Comparison of ENCODE assay signal across 22 cellular contexts in the genomic region with DNA sequence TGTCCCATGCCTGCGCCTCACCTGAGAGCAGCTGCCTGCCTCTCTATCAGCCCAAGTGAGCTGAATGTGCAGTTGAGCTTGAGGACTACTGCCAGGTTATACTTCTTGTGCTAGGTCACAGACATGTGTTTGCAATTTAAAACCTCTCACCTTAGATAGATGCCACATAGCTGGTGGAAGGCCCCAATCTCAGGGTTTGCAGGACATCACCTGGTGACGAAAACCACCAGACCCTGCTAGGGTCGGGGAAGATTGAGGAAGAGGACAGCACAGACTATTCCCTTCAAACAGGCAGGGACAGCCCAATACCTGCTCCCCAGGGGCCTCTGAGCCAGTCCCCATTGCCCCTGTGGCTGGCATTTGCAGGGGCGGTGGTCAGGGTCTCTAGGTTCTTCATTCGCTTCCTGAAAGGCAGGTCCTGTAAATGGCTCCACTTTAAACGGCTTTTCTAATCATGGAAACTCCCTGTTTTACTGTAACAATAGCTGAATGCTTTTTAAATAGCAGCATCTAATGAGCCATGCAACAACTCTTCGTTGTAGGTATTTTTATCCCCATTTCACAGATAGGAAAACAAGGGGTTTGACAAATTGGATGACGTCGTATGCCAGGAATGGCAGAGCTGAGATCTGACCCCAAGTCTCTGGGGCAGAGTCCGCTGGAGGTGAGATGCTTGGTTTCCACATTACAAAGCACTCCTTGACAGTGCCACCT.
DNase-seq lines count a peak whose midpoint lies in the region; FAIRE-seq and TF ChIP-seq lines count a peak whose summit lies in the region.
"Had no signal": no experiment of that assay in that cellular context is flagged by ENCODE, and none has a peak within 500 bp of the region (broad histone marks: within the 10 kb centered on the region; RNA-seq: fewer than 3 reads in every experiment).

No MANE protein-coding gene starts in this region.

- no peaks in the 10 kb centered on the region for H3K4me1 Mint-ChIP-seq in osteocyte (ENCODE audit: unreplicated experiment)
- H3K4me1 Mint-ChIP-seq: GM23338, IgD-negative memory B cell had no signal

- H4K20me1 ChIP-seq in H1 (replicated peaks in 1 of 2; ENCODE audit: control insufficient read depth in 1 of 2, insufficient read depth in 2 of 2, low read length in 2 of 2) = no peaks in the 10 kb centered on the region

- no peak overlapping the region for H3K4me3 Mint-ChIP-seq in osteocyte (ENCODE audit: unreplicated experiment)
- H3K4me3 Mint-ChIP-seq: CD4-positive, alpha-beta T cell; GM23338; HFFc6; IgD-negative memory B cell had no signal

- no peaks in the 10 kb centered on the region for H3K36me3 Mint-ChIP-seq in osteocyte (ENCODE audit: unreplicated experiment)
- H3K36me3 Mint-ChIP-seq: IgD-negative memory B cell had no signal

- H3K23me2 ChIP-seq in H1 (ENCODE audit: low read depth, low read length) = no peaks in the 10 kb centered on the region

- H3K27me3 Mint-ChIP-seq in osteocyte (ENCODE audit: unreplicated experiment) = peaks cover 19% of the 10 kb centered on the region

- no peak overlapping the region for H2BK12ac ChIP-seq in H1 (ENCODE audit: low read depth, low read length)

- H3K9ac ChIP-seq in H1 (replicated peaks in 1 of 4; ENCODE audit: extremely low read depth in 1 of 4, low read depth in 3 of 4, low read length in 3 of 4) = no peak overlapping the region

- no peaks in the 10 kb centered on the region for H3K79me2 ChIP-seq in H1 (ENCODE audit: control insufficient read depth in 1 of 2, insufficient read depth in 2 of 2, low read length in 2 of 2)

- no peak overlapping the region for H4K91ac ChIP-seq in H1 (replicated peaks; ENCODE audit: insufficient read length, low read length)

- POLR2A ChIA-PET in H1 (lab: Charles Lee; ENCODE audit: partially characterized antibody) = no interaction called here

- H3K27ac ChIP-seq in H1 (ENCODE audit: low read depth, low read length) (no peak overlapping the region), thyroid gland (no peak overlapping the region)
- H3K27ac ChIP-seq: 22Rv1, A549, C4-2B had no signal

- TF ChIP-seq RAD21 in H1 (IDR thresholded peaks at IDR 0.05 in 1 of 2, conservative IDR thresholded peaks at IDR 0.05 in 1 of 2; ENCODE audit: low read depth in 2 of 2, low read length in 2 of 2) = no peak

- TF ChIP-seq CTCF in H1 (IDR thresholded peaks at IDR 0.05; ENCODE audit: control extremely low read depth in 1 of 3, insufficient read depth in 1 of 3, low read depth in 1 of 3, low read length in 3 of 3) (no peak), osteocyte (IDR thresholded peaks at IDR 0.05) (no peak), thyroid gland (IDR thresholded peaks at IDR 0.05) (no peak)

- intact Hi-C loops in thyroid gland (cut with DNase I) = no loop called here

- H3K4me3 ChIP-seq in H1 (ENCODE audit: extremely low read depth in 1 of 4, insufficient read depth in 2 of 4, low read depth in 3 of 4, low read length in 4 of 4) (no peak overlapping the region), thyroid gland (replicated peaks in 1 of 3) (no peak overlapping the region)
- H3K4me3 ChIP-seq: A549, GM23338 had no signal

- no peaks in the 10 kb centered on the region for H3K79me1 ChIP-seq in H1 (ENCODE audit: low read depth, low read length)

- H4K8ac ChIP-seq in H1 (ENCODE audit: extremely low read depth, insufficient read depth, low read length) = no peak overlapping the region

- H2BK120ac ChIP-seq in H1 (replicated peaks; ENCODE audit: low read depth, low read length) = no peak overlapping the region

- H3K4me1 ChIP-seq in H1 (replicated peaks in 1 of 4; ENCODE audit: control insufficient read depth in 3 of 4, insufficient read depth in 4 of 4, low read length in 3 of 4) = no peaks in the 10 kb centered on the region
- no peaks in the 10 kb centered on the region for H3K4me1 ChIP-seq in thyroid gland
- H3K4me1 ChIP-seq: A549 had no signal

- no peak overlapping the region for H3K4me2 ChIP-seq in H1 (ENCODE audit: insufficient read depth in 1 of 2, low read depth in 2 of 2, low read length in 2 of 2)
- H3K4me2 ChIP-seq: A549, GM23338 had no signal

- H2AFZ ChIP-seq in H1 (ENCODE audit: low read length) = no peak overlapping the region
- H2AFZ ChIP-seq: GM23338 had no signal

- no peak overlapping the region for H2BK20ac ChIP-seq in H1 (ENCODE audit: low read length)

- H3K14ac ChIP-seq in H1 (ENCODE audit: insufficient read length) = no peak overlapping the region

- CTCF ChIA-PET in H1 (lab: Charles Lee; ENCODE audit: partially characterized antibody) = interaction anchor here (0.9 to 2.6 kb wide), 5 partner anchors 8 to 618 kb away, joined by 3 to 6 read pairs (median 3); no protein-coding TSS in a partner anchor

- H3K18ac ChIP-seq in H1 (ENCODE audit: extremely low read depth, low read length) = no peak overlapping the region

- no peak overlapping the region for H4K5ac ChIP-seq in H1 (ENCODE audit: insufficient read length, low read depth, low read length)

- no peak overlapping the region for H3K27ac Mint-ChIP-seq in osteocyte (ENCODE audit: unreplicated experiment)
- H3K27ac Mint-ChIP-seq: CD4-positive, alpha-beta T cell; GM23338; HFFc6; IgD-negative memory B cell had no signal

- H3K27me3 ChIP-seq in H1 (replicated peaks in 1 of 4; ENCODE audit: control insufficient read depth in 3 of 4, extremely low read depth in 1 of 4, insufficient read depth in 3 of 4, low read length in 3 of 4) (no peaks in the 10 kb centered on the region; a peak in 1 of 7 replicates), thyroid gland (no peaks in the 10 kb centered on the region)

- no peak overlapping the region for H2BK15ac ChIP-seq in H1 (ENCODE audit: low read length)

- no peak overlapping the region for H3K4ac ChIP-seq in H1 (replicated peaks; ENCODE audit: insufficient read length, low read depth, low read length)

- no peak overlapping the region for H2AK5ac ChIP-seq in H1 (ENCODE audit: low read depth, low read length)

- H3K9me3 ChIP-seq in H1 (ENCODE audit: insufficient read depth in 2 of 2, low read depth in 1 of 2, low read length in 1 of 2) (no peaks in the 10 kb centered on the region; a peak in 1 of 4 replicates), thyroid gland (no peaks in the 10 kb centered on the region)
- H3K9me3 ChIP-seq: A549, Caco-2 had no signal

- no peaks in the 10 kb centered on the region for H3K36me3 ChIP-seq in H1 (ENCODE audit: control insufficient read depth in 2 of 4, insufficient read depth in 4 of 4, low read length in 3 of 4)
- H3K36me3 ChIP-seq in thyroid gland = no peaks in the 10 kb centered on the region

- TF ChIP-seq POLR2A in H1 (IDR thresholded peaks at IDR 0.05; ENCODE audit: control extremely low read depth in 1 of 2, low read depth in 2 of 2, low read length in 2 of 2) (no peak), thyroid gland (IDR thresholded peaks at IDR 0.05) (no peak)

- no peak overlapping the region for H2BK5ac ChIP-seq in H1 (ENCODE audit: low read depth, low read length)

- DNase-seq in activated CD8-positive, alpha-beta memory T cell treated with anti-CD3 and anti-CD28 coated beads for 24 hours = peak; percentile 30
- no peak for DNase-seq in activated CD8-positive, alpha-beta memory T cell treated with anti-CD3 and anti-CD28 coated beads, Interleukin-2, amount 50 U/mL, for 4 hours
- DNase-seq in H1 (ENCODE audit: low read depth in 1 of 2, low spot score in 2 of 2) (peak in 1 of 2 experiments; percentile 20), osteocyte (ENCODE audit: extremely low spot score, unreplicated experiment) (peak; percentile 56), thyroid gland (no peak), OCI-M1 (lab: John Stamatoyannopoulos, UW) (no peak), NCI-H2171 (lab: John Stamatoyannopoulos, UW) (no peak)
- DNase-seq: AML-193; Caco-2; CD4-positive, alpha-beta T cell; H7; HFFc6 had no signal

- no peak for FAIRE-seq in H1 (lab: Jason Lieb, UNC)
- FAIRE-seq: A549, D721Med, G401.6, GM12892, GM18507, HTR-8/SVneo had no signal

- H3K56ac ChIP-seq in H1 (replicated peaks; ENCODE audit: insufficient read length, low read depth, low read length) = no peak overlapping the region

- 90% methylated on average over 10 of the region's 10 CpGs; no CpG with 5 or more reads in 1 of the 2 experiments for WGBS in H1 (ENCODE audit: extremely low coverage in 1 of 2, insufficient coverage in 1 of 2, insufficient read length in 1 of 2, insufficient replicate concordance in 2 of 2, low coverage in 1 of 2, low lambda C conversion rate in 2 of 2, missing lambda C conversion rate in 1 of 2), 2 experiments
- 87 to 88% methylated on average over 10 of the region's 10 CpGs for WGBS in thyroid gland, 2 donors

- no peaks in the 10 kb centered on the region for H3K9me3 Mint-ChIP-seq in osteocyte (ENCODE audit: unreplicated experiment)
- H3K9me3 Mint-ChIP-seq: CD4-positive, alpha-beta T cell; GM23338; IgD-negative memory B cell had no signal

- no peak overlapping the region for H3K23ac ChIP-seq in H1 (ENCODE audit: insufficient read length)

- TF ChIP-seq EP300 in H1 (IDR thresholded peaks at IDR 0.05; ENCODE audit: borderline replicate concordance in 1 of 2, low read depth in 2 of 2, low read length in 2 of 2) = no peak

TF ChIP-seq in H1, 55 proteins besides CTCF, POLR2A, EP300 and RAD21:
- peak; percentile 35; the same call in 1 of the 2 replicates for TF ChIP-seq JUND (IDR thresholded peaks at IDR 0.05; ENCODE audit: low read length)
- TF ChIP-seq FOSL1 (IDR thresholded peaks at IDR 0.05; ENCODE audit: insufficient read depth, low read depth, low read length) = no peak

Comparison
In these comparisons a context has a peak if more than half of its experiments do, and no peak if none do; other contexts are left out.
1. DNase-seq: peak in activated CD8-positive, alpha-beta memory T cell treated with anti-CD3 and anti-CD28 coated beads for 24 hours (single experiment) and osteocyte (single experiment); none in activated CD8-positive, alpha-beta memory T cell treated with anti-CD3 and anti-CD28 coated beads, Interleukin-2, amount 50 U/mL, for 4 hours (single experiment), thyroid gland (0 of 2), OCI-M1 (single experiment) and NCI-H2171 (single experiment).